ENCODE assay signal across 8 cellular contexts in genomic region chr14:23969433-23970282, GRCh38. TPM values are rescaled to one million over a fixed set of nuclear protein-coding genes. Genes with fewer than 3 reads are reported as not detected.
DNase-seq lines count a peak whose midpoint lies in the region; ATAC-seq and TF ChIP-seq lines count a peak whose summit lies in the region.
"Not testable (repeated sequence)": the region's sequence is repeated elsewhere in the genome, so short reads cannot be mapped to it uniquely, and the experiment has no call there.

No MANE protein-coding gene starts in this region.

- H3K27me3 Mint-ChIP-seq in T-cell, result not testable (repeated sequence)

- ATAC-seq in GM19463 (IDR thresholded peaks at IDR 0.05; ENCODE audit: unreplicated experiment) (peak; percentile 69), HG03469 (IDR thresholded peaks at IDR 0.05; ENCODE audit: unreplicated experiment) (peak; percentile 45), T-cell (replicated peaks in 1 of 4) (peak; percentile 84 to 91 (median 86)), mucosa of descending colon (peak; percentile 92)

- peak; percentile 59 for DNase-seq in BE2C
- peak in 23 of 34 experiments; percentile 4 to 69 (median 41) for DNase-seq in T-cell
- DNase-seq in activated gamma-delta T cell treated with Interleukin-2 at 50 U/mL for 16 hours, result peak; percentile 40
- DNase-seq in erythroblast (lab: John Stamatoyannopoulos, UW), result peak; percentile 69 to 70
- DNase-seq in mucosa of descending colon, result peak; percentile 50 to 69 (median 55)
- peak; percentile 32 for DNase-seq in stimulated activated CD4-positive, alpha-beta T cell treated with anti-CD3 and anti-CD28 coated beads, Interleukin-2, amount 100 ng/mL, for 4 hours (ENCODE audit: low read depth)

- POLR2A ChIA-PET in T-cell (lab: Charles Lee), result not testable (repeated sequence)

- not testable (repeated sequence) for H3K9me3 Mint-ChIP-seq in T-cell

- CTCF ChIA-PET in T-cell (lab: Charles Lee), result not testable (repeated sequence)

- H3K27me3 ChIP-seq in BE2C, result not testable (repeated sequence)

- not testable (repeated sequence) for H3K36me3 ChIP-seq in BE2C; mucosa of descending colon (ENCODE audit: low read depth)

- intact Hi-C loops in mucosa of descending colon (cut with DNase I, micrococcal nuclease), result loop anchor here in 1 of 2 donors (5.0 kb wide), 1 partner anchor 48 kb away; no protein-coding TSS in a partner anchor

- H3K36me3 Mint-ChIP-seq in T-cell, result not testable (repeated sequence)

- H3K4me3 ChIP-seq in BE2C (ENCODE audit: low read depth, low read length), result peak overlapping the region; percentile 51
- H3K4me3 ChIP-seq in mucosa of descending colon, result not testable (repeated sequence)

- H3K4me1 ChIP-seq in BE2C; mucosa of descending colon (ENCODE audit: low read depth): not testable (repeated sequence)

- not testable (repeated sequence) for H3K4me1 Mint-ChIP-seq in T-cell

- not testable (repeated sequence) for TF ChIP-seq CTCF in BE2C (IDR thresholded peaks at IDR 0.05; ENCODE audit: low read depth, low read length); mucosa of descending colon (IDR thresholded peaks at IDR 0.05)

- H3K4me3 Mint-ChIP-seq in T-cell, result peak overlapping the region in 1 of 3 donors; percentile 57

- not testable (repeated sequence) for H3K27ac Mint-ChIP-seq in T-cell

- not testable (repeated sequence) for H3K9me3 ChIP-seq in BE2C, mucosa of descending colon

- peak; percentile 13 for TF ChIP-seq POLR2A in erythroblast (IDR thresholded peaks at IDR 0.05; ENCODE audit: low read length)

RNA-seq across cellular contexts. Expression of gene DHRS4, which starts 16.1 kb away (rescaled TPM):
- 17.7 TPM for polyA plus RNA-seq in BE2C (2012; ENCODE audit: insufficient read depth, insufficient read length, low read depth)
- 10 to 100 TPM; 11.1 to 21.4 (median 17.5) TPM for total RNA-seq in T-cell
- 10 to 100 TPM; 35.0 to 41.7 (median 36.8) TPM for total RNA-seq in mucosa of descending colon

RNA-seq across cellular contexts. Expression of gene DHRS4L2, which starts 19.1 kb away (rescaled TPM):
- 10.7 TPM for polyA plus RNA-seq in BE2C (2012; ENCODE audit: insufficient read depth, insufficient read length, low read depth)
- total RNA-seq in T-cell, result 10 to 100 TPM; 14.0 to 21.9 (median 16.4) TPM
- total RNA-seq in mucosa of descending colon, result 10 to 100 TPM; 30.7 to 56.1 (median 45.9) TPM
